ENCODE assay signal across 1 cellular context in the genomic region with DNA sequence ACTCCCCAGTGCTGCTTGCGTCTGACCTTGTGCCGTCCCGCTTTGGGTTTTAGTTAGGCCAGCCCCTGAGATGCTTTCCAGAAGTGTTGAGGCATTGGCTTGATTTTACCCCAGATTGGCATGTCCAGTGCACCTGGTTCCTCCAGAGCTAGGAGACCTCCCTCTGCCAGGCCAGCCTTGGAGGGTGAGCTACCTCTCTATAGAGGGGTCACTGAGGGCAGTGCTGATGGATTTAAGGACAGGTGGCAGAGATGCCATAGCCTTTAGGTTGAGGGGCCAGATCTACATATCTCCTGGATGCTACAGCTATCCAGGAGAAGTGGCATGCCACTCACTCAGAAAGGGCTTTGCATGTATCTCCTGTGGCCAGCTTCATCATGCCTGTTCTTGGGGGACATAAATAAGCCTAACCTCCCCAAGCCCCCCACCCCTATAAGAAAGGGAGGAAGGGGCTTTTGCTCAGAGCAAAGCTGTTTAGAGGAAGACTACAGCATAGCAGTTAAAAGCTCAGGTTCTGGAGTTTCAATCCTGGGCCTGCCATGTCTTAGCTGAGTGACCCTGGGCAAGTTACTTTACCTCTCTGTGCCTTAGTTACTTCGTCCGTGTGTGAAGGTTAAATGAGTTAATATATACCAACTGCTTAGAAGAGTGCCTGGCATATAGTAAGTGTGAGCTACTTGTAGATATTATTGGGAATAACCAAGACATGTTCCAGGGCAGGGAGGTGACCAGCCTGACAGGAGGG.
TF ChIP-seq lines count a peak whose summit lies in the region.

No MANE protein-coding gene starts in this region.

TF ChIP-seq in K562, 482 proteins besides CTCF, POLR2A, EP300 and RAD21 (continued from another document):
- TF ChIP-seq BCLAF1 (IDR thresholded peaks at IDR 0.05; ENCODE audit: borderline replicate concordance in 1 of 2, control insufficient read depth in 1 of 2, low read depth in 2 of 2, low read length in 1 of 2) (no peak), CREBBP (IDR thresholded peaks at IDR 0.05; ENCODE audit: low read depth, low read length) (no peak)
- TF ChIP-seq, protein P1, sequence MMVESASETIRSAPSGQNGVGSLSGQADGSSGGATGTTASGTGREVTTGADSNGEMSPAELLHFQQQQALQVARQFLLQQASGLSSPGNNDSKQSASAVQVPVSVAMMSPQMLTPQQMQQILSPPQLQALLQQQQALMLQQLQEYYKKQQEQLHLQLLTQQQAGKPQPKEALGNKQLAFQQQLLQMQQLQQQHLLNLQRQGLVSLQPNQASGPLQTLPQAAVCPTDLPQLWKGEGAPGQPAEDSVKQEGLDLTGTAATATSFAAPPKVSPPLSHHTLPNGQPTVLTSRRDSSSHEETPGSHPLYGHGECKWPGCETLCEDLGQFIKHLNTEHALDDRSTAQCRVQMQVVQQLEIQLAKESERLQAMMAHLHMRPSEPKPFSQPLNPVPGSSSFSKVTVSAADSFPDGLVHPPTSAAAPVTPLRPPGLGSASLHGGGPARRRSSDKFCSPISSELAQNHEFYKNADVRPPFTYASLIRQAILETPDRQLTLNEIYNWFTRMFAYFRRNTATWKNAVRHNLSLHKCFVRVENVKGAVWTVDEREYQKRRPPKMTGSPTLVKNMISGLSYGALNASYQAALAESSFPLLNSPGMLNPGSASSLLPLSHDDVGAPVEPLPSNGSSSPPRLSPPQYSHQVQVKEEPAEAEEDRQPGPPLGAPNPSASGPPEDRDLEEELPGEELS (CRISPR knock-in tag; IDR thresholded peaks at IDR 0.05; ENCODE audit: borderline replicate concordance) = 0 out of 2 replicates have a peak, but pooled peaks have one; percentile 71
TF ChIP-seq in K562: peak in this region for 27.
